In genomic region chr16:71453051-71453450, GRCh38 we compare ENCODE assay signal across 24 cellular contexts. TPM values are rescaled to one million over a fixed set of nuclear protein-coding genes. Genes with fewer than 3 reads are reported as not detected.
DNase-seq lines count a peak whose midpoint lies in the region; ATAC-seq, FAIRE-seq and TF ChIP-seq lines count a peak whose summit lies in the region.
"Had no signal": no experiment of that assay in that cellular context is flagged by ENCODE, and none has a peak within 500 bp of the region (broad histone marks: within the 10 kb centered on the region; RNA-seq: fewer than 3 reads in every experiment).

No MANE protein-coding gene starts in this region.

- no peak for ATAC-seq in HepG2

- POLR2A ChIA-PET in HepG2 (lab: Yijun Ruan, JAX), result no interaction called here

- H3K27ac ChIP-seq in liver (ENCODE audit: low read depth in 1 of 2, low read length in 2 of 2), result no peak overlapping the region
- H3K27ac ChIP-seq in HepG2 (ENCODE audit: extremely low read length, insufficient read depth, low read length), result no peak overlapping the region
- peak overlapping the region; percentile 71 for H3K27ac ChIP-seq in parathyroid adenoma
- H3K27ac ChIP-seq: 22Rv1, BLaER1, GM23248, HL-60 had no signal

- TF ChIP-seq CTCF in liver (IDR thresholded peaks at IDR 0.05; ENCODE audit: low read depth, low read length, missing input control) (no peak), HepG2 (CRISPR knock-in tag; IDR thresholded peaks at IDR 0.05) (no peak), choroid plexus epithelial cell (conservative IDR thresholded peaks at IDR 0.05; ENCODE audit: low read depth, low read length) (no peak), parathyroid adenoma (IDR thresholded peaks at IDR 0.05) (no peak)

- H3K36me3 ChIP-seq in liver (ENCODE audit: control insufficient read depth in 4 of 4, insufficient read depth in 3 of 4, low read depth in 1 of 4, low read length in 3 of 4) (peaks cover 16 to 79% (median 70%) of the 10 kb centered on the region in 4 donors), HepG2 (replicated peaks in 1 of 2; ENCODE audit: control insufficient read depth in 1 of 2, insufficient read depth in 2 of 2, low read length in 2 of 2) (peaks cover 24 to 56% of the 10 kb centered on the region in 2 experiments), parathyroid adenoma (ENCODE audit: control insufficient read depth, insufficient read depth, low read length) (peaks cover 18% of the 10 kb centered on the region)

- TF ChIP-seq EP300 in HepG2 (IDR thresholded peaks at IDR 0.05; ENCODE audit: low read depth in 2 of 2, low read length in 2 of 2) (no peak), HepG2 (CRISPR knock-in tag; IDR thresholded peaks at IDR 0.05; ENCODE audit: borderline replicate concordance) (no peak)

- TF ChIP-seq RAD21 in liver (IDR thresholded peaks at IDR 0.05) (no peak), HepG2 (CRISPR knock-in tag; IDR thresholded peaks at IDR 0.05) (no peak)

- H3K4me1 ChIP-seq in liver (ENCODE audit: control insufficient read depth in 4 of 4, insufficient read depth in 4 of 4, low read length in 3 of 4), result no peaks in the 10 kb centered on the region
- peaks cover 6% of the 10 kb centered on the region; the same call in 1 of the 2 replicates for H3K4me1 ChIP-seq in HepG2 (ENCODE audit: insufficient read depth, low read length)
- peaks cover 8% of the 10 kb centered on the region for H3K4me1 ChIP-seq in parathyroid adenoma
- H3K4me1 ChIP-seq: BLaER1, HAP-1 had no signal

- H3K27me3 ChIP-seq in liver (ENCODE audit: control insufficient read depth in 4 of 4, insufficient read depth in 4 of 4, low read length in 3 of 4), result no peaks in the 10 kb centered on the region
- H3K27me3 ChIP-seq in HepG2 (ENCODE audit: control insufficient read depth in 1 of 2, insufficient read depth in 2 of 2, low read length in 2 of 2), result no peaks in the 10 kb centered on the region
- no peaks in the 10 kb centered on the region for H3K27me3 ChIP-seq in parathyroid adenoma (ENCODE audit: control insufficient read depth, insufficient read depth, low read length)

- FAIRE-seq in HepG2 (lab: Jason Lieb, UNC), result no peak
- FAIRE-seq: GM12892, GM18507 had no signal

- H3K79me2 ChIP-seq in HepG2 (ENCODE audit: insufficient read depth, low read length) (no peaks in the 10 kb centered on the region), parathyroid adenoma (no peaks in the 10 kb centered on the region)

- CTCF ChIA-PET in HepG2 (lab: Yijun Ruan, JAX; ENCODE audit: low intra/inter-chr PET ratio, low total read pairs), result no interaction called here

- peak overlapping the region in 2 of 3 donors; percentile 18 to 27 for H3K4me3 ChIP-seq in liver (ENCODE audit: low read depth in 1 of 3, low read length in 3 of 3)
- no peak overlapping the region for H3K4me3 ChIP-seq in HepG2 (replicated peaks in 1 of 3; ENCODE audit: insufficient read depth in 1 of 3, low read depth in 2 of 3, low read length in 3 of 3)
- H3K4me3 ChIP-seq in choroid plexus epithelial cell (ENCODE audit: low read depth, low read length), result no peak overlapping the region
- H3K4me3 ChIP-seq in parathyroid adenoma (ENCODE audit: low read depth, low read length), result no peak overlapping the region
- H3K4me3 ChIP-seq: BLaER1, GM23248, HAP-1 had no signal

- H4K20me1 ChIP-seq in HepG2 (ENCODE audit: insufficient read depth, low read length), result no peaks in the 10 kb centered on the region

- in situ Hi-C loops in HepG2 (cut with HindIII; ENCODE audit: extremely low pct_ligation_motif_present, low pct_unique_long_range_greater_than_20kb), result no loop called here

- H3K4me2 ChIP-seq in HepG2 (ENCODE audit: low read depth, low read length), result no peak overlapping the region
- no peak overlapping the region for H3K4me2 ChIP-seq in parathyroid adenoma (ENCODE audit: low read length)
- H3K4me2 ChIP-seq: BLaER1 had no signal

- no TSS peak for BruUV-seq in HepG2 (replicated peaks; lab: Mats Ljungman, UMichigan)

- H2AFZ ChIP-seq in HepG2 (ENCODE audit: low read length) (no peak overlapping the region), parathyroid adenoma (no peak overlapping the region)
- H2AFZ ChIP-seq: GM23248 had no signal

- H3K9ac ChIP-seq in liver (ENCODE audit: low read depth in 1 of 2, low read length in 2 of 2), result no peak overlapping the region
- no peak overlapping the region for H3K9ac ChIP-seq in HepG2 (ENCODE audit: insufficient read depth, low read depth, low read length)
- H3K9ac ChIP-seq in parathyroid adenoma, result no peak overlapping the region
- H3K9ac ChIP-seq: BLaER1, GM23248 had no signal

- intact Hi-C loops in HepG2 (cut with micrococcal nuclease; ENCODE audit: unreplicated experiment), result no loop called here

- peaks cover 33 to 61% (median 48%) of the 10 kb centered on the region in 4 donors for H3K9me3 ChIP-seq in liver (ENCODE audit: control insufficient read depth in 4 of 4, low read length in 3 of 4)
- no peaks in the 10 kb centered on the region for H3K9me3 ChIP-seq in HepG2 (ENCODE audit: low read length)
- H3K9me3 ChIP-seq in parathyroid adenoma (ENCODE audit: control insufficient read depth, low read length), result peaks cover 9% of the 10 kb centered on the region

- no peak for DNase-seq in HepG2 (ENCODE audit: low spot score)
- DNase-seq in choroid plexus epithelial cell (ENCODE audit: low read depth), result peak; percentile 37
- no peak for DNase-seq in A172 (ENCODE audit: low spot score)
- no peak for DNase-seq in SKM-1 (lab: John Stamatoyannopoulos, UW; ENCODE audit: unreplicated experiment)
- DNase-seq in cerebellar nuclear complex (lab: John Stamatoyannopoulos, UW), result no peak
- DNase-seq: CD4-positive, alpha-beta memory T cell; DMS153; DMS79; GDM1; GM23248 had no signal

- no peak for TF ChIP-seq POLR2A in HepG2 (IDR thresholded peaks at IDR 0.05; ENCODE audit: insufficient read depth in 1 of 2, low read depth in 2 of 2, low read length in 2 of 2)

RNA-seq across cellular contexts. Expression of gene ZNF23, which starts 9.0 kb away (rescaled TPM):
- total RNA-seq in liver (1 to 10 TPM; 4.0 to 6.1 TPM), HepG2 (2016; rRNA removed; fragmentation: Illumina TruSeq; extraction: Trizol) (12.2 and 14.0 TPM in 2 replicates)
- polyA plus RNA-seq in liver (1 to 10 TPM; 1.5 to 2.3 TPM), HepG2 (2011; rRNA removed) (8.6 and 9.0 TPM in 2 replicates)
- total RNA-seq in HepG2 (2016; cell fraction: cytosol; rRNA removed; fragmentation: Illumina TruSeq; extraction: Trizol; ENCODE audit: low read depth), result 3.5 and 3.6 TPM in 2 replicates
- 13.3 and 16.5 TPM in 2 replicates for total RNA-seq in HepG2 (2016; cell fraction: insoluble cytoplasmic fraction; rRNA removed; fragmentation: Illumina TruSeq; extraction: Trizol)
- 10.1 and 11.2 TPM in 2 replicates for total RNA-seq in HepG2 (2016; cell fraction: membrane; rRNA removed; fragmentation: Illumina TruSeq; extraction: Trizol)
- 10.9 and 15.4 TPM in 2 replicates for total RNA-seq in HepG2 (2016; cell fraction: nucleus; rRNA removed; fragmentation: Illumina TruSeq; extraction: Trizol)
- 4.5 and 5.9 TPM in 2 replicates for polyA plus RNA-seq in HepG2 (2011; cell fraction: cytosol; rRNA removed)
- polyA plus RNA-seq in HepG2 (2011; cell fraction: nucleus; rRNA removed), result 20.0 and 26.0 TPM in 2 replicates
- 9.4 and 12.6 TPM in 2 replicates for polyA plus RNA-seq in HepG2 (2012)
- polyA plus RNA-seq in HepG2 (2016; cell fraction: cytosol; fragmentation: Illumina TruSeq; extraction: Trizol; ENCODE audit: low read depth), result 3.0 and 4.3 TPM in 2 replicates
- 13.3 and 14.9 TPM in 2 replicates for polyA plus RNA-seq in HepG2 (2016; cell fraction: insoluble cytoplasmic fraction; fragmentation: Illumina TruSeq; extraction: Trizol; ENCODE audit: low read depth)
- polyA plus RNA-seq in HepG2 (2016; cell fraction: membrane; fragmentation: Illumina TruSeq; extraction: Trizol; ENCODE audit: low read depth), result 6.6 and 7.5 TPM in 2 replicates
- polyA plus RNA-seq in HepG2 (2016; cell fraction: nucleus; fragmentation: Illumina TruSeq; extraction: Trizol; ENCODE audit: insufficient read depth, low read depth), result 23.3 and 26.4 TPM in 2 replicates
- polyA minus RNA-seq in HepG2 (2011; rRNA and poly(A)+ RNA removed; ENCODE audit: low replicate concordance), result 3.7 and 8.1 TPM in 2 replicates
- 2.6 and 3.8 TPM in 2 replicates for polyA minus RNA-seq in HepG2 (2011; cell fraction: cytosol; rRNA and poly(A)+ RNA removed)
- 14.2 and 15.2 TPM in 2 replicates for polyA minus RNA-seq in HepG2 (2011; cell fraction: nucleus; rRNA and poly(A)+ RNA removed)
- total RNA-seq in A172 (2014; rRNA removed; shearing (Covaris generic)), result 10.1 and 16.3 TPM in 2 replicates

RNA-seq across cellular contexts. Expression of gene TLE7, which starts 11.2 kb away (rescaled TPM):
- total RNA-seq in liver, result not detected
- polyA plus RNA-seq in liver, result not detected
- total RNA-seq in HepG2 (2016; rRNA removed; fragmentation: Illumina TruSeq; extraction: Trizol), result not detected in 2 replicates
- total RNA-seq in HepG2 (2016; cell fraction: cytosol; rRNA removed; fragmentation: Illumina TruSeq; extraction: Trizol; ENCODE audit: low read depth), result not detected in 2 replicates
- not detected in 2 replicates for total RNA-seq in HepG2 (2016; cell fraction: insoluble cytoplasmic fraction; rRNA removed; fragmentation: Illumina TruSeq; extraction: Trizol)
- not detected in 2 replicates for total RNA-seq in HepG2 (2016; cell fraction: membrane; rRNA removed; fragmentation: Illumina TruSeq; extraction: Trizol)
- total RNA-seq in HepG2 (2016; cell fraction: nucleus; rRNA removed; fragmentation: Illumina TruSeq; extraction: Trizol), result not detected in 2 replicates
- polyA plus RNA-seq in HepG2 (2011; rRNA removed), result not detected in 2 replicates
- not detected in 2 replicates for polyA plus RNA-seq in HepG2 (2011; cell fraction: cytosol; rRNA removed)
- polyA plus RNA-seq in HepG2 (2011; cell fraction: nucleus; rRNA removed), result 0.10 TPM in 1 of 2 replicates, not detected in the other
- polyA plus RNA-seq in HepG2 (2012), result not detected in 2 replicates
- polyA plus RNA-seq in HepG2 (2016; cell fraction: cytosol; fragmentation: Illumina TruSeq; extraction: Trizol; ENCODE audit: low read depth), result not detected in 2 replicates
- polyA plus RNA-seq in HepG2 (2016; cell fraction: insoluble cytoplasmic fraction; fragmentation: Illumina TruSeq; extraction: Trizol; ENCODE audit: low read depth), result not detected in 2 replicates
- polyA plus RNA-seq in HepG2 (2016; cell fraction: membrane; fragmentation: Illumina TruSeq; extraction: Trizol; ENCODE audit: low read depth), result not detected in 2 replicates
- not detected in 2 replicates for polyA plus RNA-seq in HepG2 (2016; cell fraction: nucleus; fragmentation: Illumina TruSeq; extraction: Trizol; ENCODE audit: insufficient read depth, low read depth)
- polyA minus RNA-seq in HepG2 (2011; rRNA and poly(A)+ RNA removed; ENCODE audit: low replicate concordance), result not detected in 2 replicates
- polyA minus RNA-seq in HepG2 (2011; cell fraction: cytosol; rRNA and poly(A)+ RNA removed), result not detected in 2 replicates
- not detected in 2 replicates for polyA minus RNA-seq in HepG2 (2011; cell fraction: nucleus; rRNA and poly(A)+ RNA removed)
- not detected in 2 replicates for total RNA-seq in A172 (2014; rRNA removed; shearing (Covaris generic))
- total RNA-seq: A673; CD4-positive, alpha-beta memory T cell; Daoy; GM23248; H4; HT1080 had no signal
- polyA plus RNA-seq: AG04450; CD14-positive monocyte; CD4-positive, alpha-beta memory T cell; GM23248 had no signal

RNA-seq across cellular contexts. Expression of gene ZNF19, which starts 36.1 kb away (rescaled TPM):
- total RNA-seq in liver (1 to 10 TPM; 2.1 to 2.7 TPM), HepG2 (2016; rRNA removed; fragmentation: Illumina TruSeq; extraction: Trizol) (4.6 and 5.8 TPM in 2 replicates)
- polyA plus RNA-seq in liver (1 to 10 TPM in 1 of 2 donors, under 1 TPM in 1; 0.73 to 1.7 TPM), HepG2 (2011; rRNA removed) (3.2 and 3.7 TPM in 2 replicates)
- total RNA-seq in HepG2 (2016; cell fraction: cytosol; rRNA removed; fragmentation: Illumina TruSeq; extraction: Trizol; ENCODE audit: low read depth), result 2.1 and 4.1 TPM in 2 replicates
- 4.1 and 5.9 TPM in 2 replicates for total RNA-seq in HepG2 (2016; cell fraction: insoluble cytoplasmic fraction; rRNA removed; fragmentation: Illumina TruSeq; extraction: Trizol)
- total RNA-seq in HepG2 (2016; cell fraction: membrane; rRNA removed; fragmentation: Illumina TruSeq; extraction: Trizol), result 5.0 and 5.7 TPM in 2 replicates
- 9.4 and 10.8 TPM in 2 replicates for total RNA-seq in HepG2 (2016; cell fraction: nucleus; rRNA removed; fragmentation: Illumina TruSeq; extraction: Trizol)
- 1.4 and 1.9 TPM in 2 replicates for polyA plus RNA-seq in HepG2 (2011; cell fraction: cytosol; rRNA removed)
- polyA plus RNA-seq in HepG2 (2011; cell fraction: nucleus; rRNA removed), result 6.9 and 16.9 TPM in 2 replicates
- polyA plus RNA-seq in HepG2 (2012), result 3.5 and 3.9 TPM in 2 replicates
- polyA plus RNA-seq in HepG2 (2016; cell fraction: cytosol; fragmentation: Illumina TruSeq; extraction: Trizol; ENCODE audit: low read depth), result 0.70 and 0.83 TPM in 2 replicates
- 2.9 and 3.0 TPM in 2 replicates for polyA plus RNA-seq in HepG2 (2016; cell fraction: insoluble cytoplasmic fraction; fragmentation: Illumina TruSeq; extraction: Trizol; ENCODE audit: low read depth)
- 1.4 and 1.8 TPM in 2 replicates for polyA plus RNA-seq in HepG2 (2016; cell fraction: membrane; fragmentation: Illumina TruSeq; extraction: Trizol; ENCODE audit: low read depth)
- polyA plus RNA-seq in HepG2 (2016; cell fraction: nucleus; fragmentation: Illumina TruSeq; extraction: Trizol; ENCODE audit: insufficient read depth, low read depth), result 5.9 and 7.3 TPM in 2 replicates
- 2.3 and 5.0 TPM in 2 replicates for polyA minus RNA-seq in HepG2 (2011; rRNA and poly(A)+ RNA removed; ENCODE audit: low replicate concordance)
- polyA minus RNA-seq in HepG2 (2011; cell fraction: cytosol; rRNA and poly(A)+ RNA removed), result 2.3 and 2.4 TPM in 2 replicates
- polyA minus RNA-seq in HepG2 (2011; cell fraction: nucleus; rRNA and poly(A)+ RNA removed), result 20.5 and 25.0 TPM in 2 replicates
- total RNA-seq in A172 (2014; rRNA removed; shearing (Covaris generic)), result 2.1 and 5.8 TPM in 2 replicates

Comparison
In these comparisons a context has a peak if more than half of its experiments do, and no peak if none do; other contexts are left out.
1. H3K4me3 ChIP-seq: peak in liver (2 of 3); none in HepG2 (0 of 3), choroid plexus epithelial cell (single experiment) and parathyroid adenoma (single experiment).